ENCODE assay signal across 1 cellular context in genomic region chr1:202010042-202011015, GRCh38.
A peak's percentile ranks its signal among the peaks of the same experiment; 100 is the strongest.
TF ChIP-seq lines count a peak whose summit lies in the region.

Gene ELF3 (plus strand): TSS chr1:202010587. CDS start chr1:202011137, 550 bp downstream.

TF ChIP-seq in A549, 52 proteins besides CTCF, POLR2A, EP300 and RAD21 (continued from another document):
- TF ChIP-seq USF2 (IDR thresholded peaks at IDR 0.05) (no peak), HOXB13 (CRISPR knock-in tag; IDR thresholded peaks at IDR 0.05; ENCODE audit: low read depth) (peak; percentile 54), KDM5A (IDR thresholded peaks at IDR 0.05) (no peak), MAFK (IDR thresholded peaks at IDR 0.05; ENCODE audit: partially characterized antibody) (no peak), CHD4 (IDR thresholded peaks at IDR 0.05; ENCODE audit: borderline replicate concordance) (no peak), NR3C1 (IDR thresholded peaks at IDR 0.05) (no peak), ZC3H11A (IDR thresholded peaks at IDR 0.05) (no peak), CEBPB (IDR thresholded peaks at IDR 0.05) (0 out of 4 replicates have a peak, but pooled peaks of 1 of the 2 experiments have one; percentile 20), EHF (CRISPR knock-in tag; IDR thresholded peaks at IDR 0.05) (0 out of 2 replicates have a peak, but pooled peaks have one; percentile 57), CHD2 (IDR thresholded peaks at IDR 0.05; ENCODE audit: low read length, partially characterized antibody) (no peak), JUN (IDR thresholded peaks at IDR 0.05) (peak; percentile 99), E2F6 (IDR thresholded peaks at IDR 0.05; ENCODE audit: borderline replicate concordance, low read depth) (peak; percentile 59; the same call in 1 of the 2 replicates), MAX (IDR thresholded peaks at IDR 0.05) (peak; percentile 58), HOXA7 (CRISPR knock-in tag; IDR thresholded peaks at IDR 0.05) (peak; percentile 60; the same call in 1 of the 2 replicates), PBX3 (IDR thresholded peaks at IDR 0.05) (peak; percentile 78), TFCP2L1 (CRISPR knock-in tag; IDR thresholded peaks at IDR 0.05) (peak; percentile 81; the same call in 1 of the 2 replicates), GATA3 (IDR thresholded peaks at IDR 0.05; ENCODE audit: borderline replicate concordance) (peak; percentile 67), EHMT2 (IDR thresholded peaks at IDR 0.05; ENCODE audit: low read depth) (no peak), PHF8 (IDR thresholded peaks at IDR 0.05; ENCODE audit: borderline replicate concordance, low read depth) (peak; percentile 92), NPAS2 (CRISPR knock-in tag; IDR thresholded peaks at IDR 0.05; ENCODE audit: borderline replicate concordance) (no peak), RARB (CRISPR knock-in tag; IDR thresholded peaks at IDR 0.05) (no peak), HDAC2 (IDR thresholded peaks at IDR 0.05) (no peak)
- TF ChIP-seq, protein P1, sequence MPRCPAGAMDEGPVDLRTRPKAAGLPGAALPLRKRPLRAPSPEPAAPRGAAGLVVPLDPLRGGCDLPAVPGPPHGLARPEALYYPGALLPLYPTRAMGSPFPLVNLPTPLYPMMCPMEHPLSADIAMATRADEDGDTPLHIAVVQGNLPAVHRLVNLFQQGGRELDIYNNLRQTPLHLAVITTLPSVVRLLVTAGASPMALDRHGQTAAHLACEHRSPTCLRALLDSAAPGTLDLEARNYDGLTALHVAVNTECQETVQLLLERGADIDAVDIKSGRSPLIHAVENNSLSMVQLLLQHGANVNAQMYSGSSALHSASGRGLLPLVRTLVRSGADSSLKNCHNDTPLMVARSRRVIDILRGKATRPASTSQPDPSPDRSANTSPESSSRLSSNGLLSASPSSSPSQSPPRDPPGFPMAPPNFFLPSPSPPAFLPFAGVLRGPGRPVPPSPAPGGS (IDR thresholded peaks at IDR 0.05), result peak; percentile 99
- TF ChIP-seq, protein P2, sequence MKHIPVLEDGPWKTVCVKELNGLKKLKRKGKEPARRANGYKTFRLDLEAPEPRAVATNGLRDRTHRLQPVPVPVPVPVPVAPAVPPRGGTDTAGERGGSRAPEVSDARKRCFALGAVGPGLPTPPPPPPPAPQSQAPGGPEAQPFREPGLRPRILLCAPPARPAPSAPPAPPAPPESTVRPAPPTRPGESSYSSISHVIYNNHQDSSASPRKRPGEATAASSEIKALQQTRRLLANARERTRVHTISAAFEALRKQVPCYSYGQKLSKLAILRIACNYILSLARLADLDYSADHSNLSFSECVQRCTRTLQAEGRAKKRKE (CRISPR knock-in tag; IDR thresholded peaks at IDR 0.05; ENCODE audit: low read depth), result no peak
- TF ChIP-seq, protein P3, sequence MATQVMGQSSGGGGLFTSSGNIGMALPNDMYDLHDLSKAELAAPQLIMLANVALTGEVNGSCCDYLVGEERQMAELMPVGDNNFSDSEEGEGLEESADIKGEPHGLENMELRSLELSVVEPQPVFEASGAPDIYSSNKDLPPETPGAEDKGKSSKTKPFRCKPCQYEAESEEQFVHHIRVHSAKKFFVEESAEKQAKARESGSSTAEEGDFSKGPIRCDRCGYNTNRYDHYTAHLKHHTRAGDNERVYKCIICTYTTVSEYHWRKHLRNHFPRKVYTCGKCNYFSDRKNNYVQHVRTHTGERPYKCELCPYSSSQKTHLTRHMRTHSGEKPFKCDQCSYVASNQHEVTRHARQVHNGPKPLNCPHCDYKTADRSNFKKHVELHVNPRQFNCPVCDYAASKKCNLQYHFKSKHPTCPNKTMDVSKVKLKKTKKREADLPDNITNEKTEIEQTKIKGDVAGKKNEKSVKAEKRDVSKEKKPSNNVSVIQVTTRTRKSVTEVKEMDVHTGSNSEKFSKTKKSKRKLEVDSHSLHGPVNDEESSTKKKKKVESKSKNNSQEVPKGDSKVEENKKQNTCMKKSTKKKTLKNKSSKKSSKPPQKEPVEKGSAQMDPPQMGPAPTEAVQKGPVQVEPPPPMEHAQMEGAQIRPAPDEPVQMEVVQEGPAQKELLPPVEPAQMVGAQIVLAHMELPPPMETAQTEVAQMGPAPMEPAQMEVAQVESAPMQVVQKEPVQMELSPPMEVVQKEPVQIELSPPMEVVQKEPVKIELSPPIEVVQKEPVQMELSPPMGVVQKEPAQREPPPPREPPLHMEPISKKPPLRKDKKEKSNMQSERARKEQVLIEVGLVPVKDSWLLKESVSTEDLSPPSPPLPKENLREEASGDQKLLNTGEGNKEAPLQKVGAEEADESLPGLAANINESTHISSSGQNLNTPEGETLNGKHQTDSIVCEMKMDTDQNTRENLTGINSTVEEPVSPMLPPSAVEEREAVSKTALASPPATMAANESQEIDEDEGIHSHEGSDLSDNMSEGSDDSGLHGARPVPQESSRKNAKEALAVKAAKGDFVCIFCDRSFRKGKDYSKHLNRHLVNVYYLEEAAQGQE (IDR thresholded peaks at IDR 0.05), result peak; percentile 55; the same call in 1 of the 2 replicates
